In genomic region chr2:159984034-159984433, GRCh38 we compare ENCODE assay signal across 3 cellular contexts.
TF ChIP-seq lines count a peak whose summit lies in the region.

No MANE protein-coding gene starts in this region.

TF ChIP-seq in A549, 52 proteins besides CTCF, POLR2A, EP300 and RAD21:
- no peak for TF ChIP-seq RNF2 (IDR thresholded peaks at IDR 0.05; ENCODE audit: borderline replicate concordance, low read depth)
- peak; percentile 94 for TF ChIP-seq MAFK (IDR thresholded peaks at IDR 0.05; ENCODE audit: partially characterized antibody)
- no peak for TF ChIP-seq JUN (IDR thresholded peaks at IDR 0.05)
- TF ChIP-seq CHD4 (IDR thresholded peaks at IDR 0.05; ENCODE audit: borderline replicate concordance) = no peak
- no peak for TF ChIP-seq JUNB (IDR thresholded peaks at IDR 0.05)

TF ChIP-seq in IMR-90, 13 proteins besides CTCF, POLR2A, EP300 and RAD21:
- TF ChIP-seq CEBPB (IDR thresholded peaks at IDR 0.05; ENCODE audit: low read depth, low read length) (no peak), MAFK (IDR thresholded peaks at IDR 0.05; ENCODE audit: low read depth, low read length) (peak; percentile 95)
TF ChIP-seq in IMR-90: peak in this region for 1.

TF ChIP-seq in K562, 482 proteins besides CTCF, POLR2A, EP300 and RAD21:
- TF ChIP-seq PML (IDR thresholded peaks at IDR 0.05; ENCODE audit: low read length) (no peak), EHMT2 (IDR thresholded peaks at IDR 0.05) (no peak), KDM2B (CRISPR knock-in tag; IDR thresholded peaks at IDR 0.05) (no peak), ZC3H4 (CRISPR knock-in tag; IDR thresholded peaks at IDR 0.05; ENCODE audit: borderline replicate concordance) (no peak), ELF2 (CRISPR knock-in tag; IDR thresholded peaks at IDR 0.05) (no peak), NRF1 (conservative IDR thresholded peaks at IDR 0.05 in 1 of 2, IDR thresholded peaks at IDR 0.05 in 1 of 2) (no peak), IFI16 (CRISPR knock-in tag; IDR thresholded peaks at IDR 0.05) (no peak), SP2 (IDR thresholded peaks at IDR 0.05; ENCODE audit: extremely low read depth, low read depth, low read length, poor library complexity, severe bottlenecking) (no peak), ZNF79 (CRISPR knock-in tag; IDR thresholded peaks at IDR 0.05; ENCODE audit: low read depth) (no peak), BCL6 (CRISPR knock-in tag; IDR thresholded peaks at IDR 0.05) (no peak), ZBTB1 (CRISPR knock-in tag; IDR thresholded peaks at IDR 0.05; ENCODE audit: borderline replicate concordance, low read depth) (no peak), C11orf30 (IDR thresholded peaks at IDR 0.05; ENCODE audit: low read depth) (peak; percentile 82), HMG20B (CRISPR knock-in tag; IDR thresholded peaks at IDR 0.05) (no peak), HDGF (IDR thresholded peaks at IDR 0.05) (no peak), CBX2 (IDR thresholded peaks at IDR 0.05; ENCODE audit: insufficient read depth, low read length, poor library complexity, severe bottlenecking) (no peak), ZNF175 (CRISPR knock-in tag; IDR thresholded peaks at IDR 0.05; ENCODE audit: low read depth) (no peak), POLR3A (IDR thresholded peaks at IDR 0.05; ENCODE audit: borderline replicate concordance, extremely low read depth, insufficient read depth, insufficient read length) (no peak), ZNF316 (IDR thresholded peaks at IDR 0.05) (peak; percentile 93), CCNT2 (IDR thresholded peaks at IDR 0.05; ENCODE audit: borderline replicate concordance, extremely low read depth, insufficient read length, low read depth, low read length) (no peak), PHB2 (IDR thresholded peaks at IDR 0.05; ENCODE audit: low read depth) (no peak), MAFG (tag; conservative IDR thresholded peaks at IDR 0.05) (peak; percentile 85), FOXP1 (CRISPR knock-in tag; IDR thresholded peaks at IDR 0.05) (no peak), KDM4B (IDR thresholded peaks at IDR 0.05; ENCODE audit: borderline replicate concordance in 2 of 2, low read depth in 1 of 2) (no peak), NR2F6 (CRISPR knock-in tag; IDR thresholded peaks at IDR 0.05) (no peak), MAFF (IDR thresholded peaks at IDR 0.05; ENCODE audit: low read length) (peak; percentile 71; the same call in 1 of the 2 replicates), NFYB (IDR thresholded peaks at IDR 0.05; ENCODE audit: extremely low read depth, insufficient read length) (no peak), GATA2 (CRISPR knock-in tag; IDR thresholded peaks at IDR 0.05) (no peak), LEF1 (IDR thresholded peaks at IDR 0.05) (no peak), MAFK (IDR thresholded peaks at IDR 0.05; ENCODE audit: low read length) (peak; percentile 85), TAF15 (IDR thresholded peaks at IDR 0.05; ENCODE audit: low read depth, low read length) (no peak), CBFA2T2 (conservative IDR thresholded peaks at IDR 0.05) (no peak)
- TF ChIP-seq, protein P1, sequence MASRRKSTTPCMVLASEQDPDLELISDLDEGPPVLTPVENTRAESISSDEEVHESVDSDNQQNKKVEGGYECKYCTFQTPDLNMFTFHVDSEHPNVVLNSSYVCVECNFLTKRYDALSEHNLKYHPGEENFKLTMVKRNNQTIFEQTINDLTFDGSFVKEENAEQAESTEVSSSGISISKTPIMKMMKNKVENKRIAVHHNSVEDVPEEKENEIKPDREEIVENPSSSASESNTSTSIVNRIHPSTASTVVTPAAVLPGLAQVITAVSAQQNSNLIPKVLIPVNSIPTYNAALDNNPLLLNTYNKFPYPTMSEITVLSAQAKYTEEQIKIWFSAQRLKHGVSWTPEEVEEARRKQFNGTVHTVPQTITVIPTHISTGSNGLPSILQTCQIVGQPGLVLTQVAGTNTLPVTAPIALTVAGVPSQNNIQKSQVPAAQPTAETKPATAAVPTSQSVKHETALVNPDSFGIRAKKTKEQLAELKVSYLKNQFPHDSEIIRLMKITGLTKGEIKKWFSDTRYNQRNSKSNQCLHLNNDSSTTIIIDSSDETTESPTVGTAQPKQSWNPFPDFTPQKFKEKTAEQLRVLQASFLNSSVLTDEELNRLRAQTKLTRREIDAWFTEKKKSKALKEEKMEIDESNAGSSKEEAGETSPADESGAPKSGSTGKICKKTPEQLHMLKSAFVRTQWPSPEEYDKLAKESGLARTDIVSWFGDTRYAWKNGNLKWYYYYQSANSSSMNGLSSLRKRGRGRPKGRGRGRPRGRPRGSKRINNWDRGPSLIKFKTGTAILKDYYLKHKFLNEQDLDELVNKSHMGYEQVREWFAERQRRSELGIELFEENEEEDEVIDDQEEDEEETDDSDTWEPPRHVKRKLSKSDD (conservative IDR thresholded peaks at IDR 0.05; ENCODE audit: low read length) = no peak
- TF ChIP-seq, protein P2, sequence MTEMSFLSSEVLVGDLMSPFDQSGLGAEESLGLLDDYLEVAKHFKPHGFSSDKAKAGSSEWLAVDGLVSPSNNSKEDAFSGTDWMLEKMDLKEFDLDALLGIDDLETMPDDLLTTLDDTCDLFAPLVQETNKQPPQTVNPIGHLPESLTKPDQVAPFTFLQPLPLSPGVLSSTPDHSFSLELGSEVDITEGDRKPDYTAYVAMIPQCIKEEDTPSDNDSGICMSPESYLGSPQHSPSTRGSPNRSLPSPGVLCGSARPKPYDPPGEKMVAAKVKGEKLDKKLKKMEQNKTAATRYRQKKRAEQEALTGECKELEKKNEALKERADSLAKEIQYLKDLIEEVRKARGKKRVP (CRISPR knock-in tag; IDR thresholded peaks at IDR 0.05) = no peak
- TF ChIP-seq, protein P3, sequence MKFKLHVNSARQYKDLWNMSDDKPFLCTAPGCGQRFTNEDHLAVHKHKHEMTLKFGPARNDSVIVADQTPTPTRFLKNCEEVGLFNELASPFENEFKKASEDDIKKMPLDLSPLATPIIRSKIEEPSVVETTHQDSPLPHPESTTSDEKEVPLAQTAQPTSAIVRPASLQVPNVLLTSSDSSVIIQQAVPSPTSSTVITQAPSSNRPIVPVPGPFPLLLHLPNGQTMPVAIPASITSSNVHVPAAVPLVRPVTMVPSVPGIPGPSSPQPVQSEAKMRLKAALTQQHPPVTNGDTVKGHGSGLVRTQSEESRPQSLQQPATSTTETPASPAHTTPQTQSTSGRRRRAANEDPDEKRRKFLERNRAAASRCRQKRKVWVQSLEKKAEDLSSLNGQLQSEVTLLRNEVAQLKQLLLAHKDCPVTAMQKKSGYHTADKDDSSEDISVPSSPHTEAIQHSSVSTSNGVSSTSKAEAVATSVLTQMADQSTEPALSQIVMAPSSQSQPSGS (CRISPR knock-in tag; IDR thresholded peaks at IDR 0.05) = no peak
- TF ChIP-seq, protein P4, sequence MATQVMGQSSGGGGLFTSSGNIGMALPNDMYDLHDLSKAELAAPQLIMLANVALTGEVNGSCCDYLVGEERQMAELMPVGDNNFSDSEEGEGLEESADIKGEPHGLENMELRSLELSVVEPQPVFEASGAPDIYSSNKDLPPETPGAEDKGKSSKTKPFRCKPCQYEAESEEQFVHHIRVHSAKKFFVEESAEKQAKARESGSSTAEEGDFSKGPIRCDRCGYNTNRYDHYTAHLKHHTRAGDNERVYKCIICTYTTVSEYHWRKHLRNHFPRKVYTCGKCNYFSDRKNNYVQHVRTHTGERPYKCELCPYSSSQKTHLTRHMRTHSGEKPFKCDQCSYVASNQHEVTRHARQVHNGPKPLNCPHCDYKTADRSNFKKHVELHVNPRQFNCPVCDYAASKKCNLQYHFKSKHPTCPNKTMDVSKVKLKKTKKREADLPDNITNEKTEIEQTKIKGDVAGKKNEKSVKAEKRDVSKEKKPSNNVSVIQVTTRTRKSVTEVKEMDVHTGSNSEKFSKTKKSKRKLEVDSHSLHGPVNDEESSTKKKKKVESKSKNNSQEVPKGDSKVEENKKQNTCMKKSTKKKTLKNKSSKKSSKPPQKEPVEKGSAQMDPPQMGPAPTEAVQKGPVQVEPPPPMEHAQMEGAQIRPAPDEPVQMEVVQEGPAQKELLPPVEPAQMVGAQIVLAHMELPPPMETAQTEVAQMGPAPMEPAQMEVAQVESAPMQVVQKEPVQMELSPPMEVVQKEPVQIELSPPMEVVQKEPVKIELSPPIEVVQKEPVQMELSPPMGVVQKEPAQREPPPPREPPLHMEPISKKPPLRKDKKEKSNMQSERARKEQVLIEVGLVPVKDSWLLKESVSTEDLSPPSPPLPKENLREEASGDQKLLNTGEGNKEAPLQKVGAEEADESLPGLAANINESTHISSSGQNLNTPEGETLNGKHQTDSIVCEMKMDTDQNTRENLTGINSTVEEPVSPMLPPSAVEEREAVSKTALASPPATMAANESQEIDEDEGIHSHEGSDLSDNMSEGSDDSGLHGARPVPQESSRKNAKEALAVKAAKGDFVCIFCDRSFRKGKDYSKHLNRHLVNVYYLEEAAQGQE (CRISPR knock-in tag; IDR thresholded peaks at IDR 0.05; ENCODE audit: low read depth) = no peak
